11 cellular contexts compared by ENCODE assay signal in the genomic region with DNA sequence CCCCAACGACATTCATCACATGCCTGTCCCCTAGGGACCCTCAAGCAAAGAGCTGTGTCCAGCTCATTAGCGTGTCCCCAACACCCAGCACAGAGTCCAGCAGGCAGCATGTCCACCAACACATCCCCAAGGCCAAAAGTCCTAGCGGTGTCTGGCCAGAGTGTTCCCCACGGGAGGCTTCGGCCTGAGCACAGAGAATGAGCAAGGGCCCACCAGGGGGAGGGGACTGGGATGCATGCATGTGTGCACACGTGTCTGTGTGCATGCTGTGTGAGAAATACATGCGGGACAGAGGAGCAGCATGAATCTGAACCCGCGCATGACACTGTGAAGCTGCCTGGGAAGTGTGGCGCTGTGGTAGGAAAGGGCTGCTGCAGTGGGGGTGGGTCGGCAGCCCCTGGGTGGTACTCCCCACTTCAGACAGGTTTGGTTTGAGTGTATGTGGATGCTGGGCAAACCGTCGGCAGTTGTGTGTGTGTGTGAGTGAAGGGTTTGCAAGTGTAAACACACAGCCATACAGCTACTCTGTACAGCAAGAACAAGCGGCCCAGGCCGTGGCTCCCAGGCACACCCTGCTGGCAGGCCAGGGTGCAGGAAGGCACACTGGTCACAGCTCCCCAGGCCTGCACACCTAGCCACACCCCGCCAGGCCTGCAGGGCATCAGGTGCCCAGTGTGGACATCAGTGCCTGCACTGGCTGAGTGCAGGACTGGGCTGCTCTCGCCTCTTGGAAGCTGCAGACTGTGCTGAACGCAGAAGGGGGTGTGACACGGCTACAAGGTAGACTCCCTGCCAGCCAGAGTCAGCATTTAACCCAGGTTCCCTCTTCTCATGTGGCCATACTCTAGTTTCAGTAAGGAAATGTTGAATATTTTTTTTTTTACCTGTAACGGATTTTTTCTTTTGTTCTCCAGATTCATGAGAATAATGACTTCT. TPM values are rescaled to one million over a fixed set of nuclear protein-coding genes. Genes with fewer than 3 reads are reported as not detected.
DNase-seq lines count a peak whose midpoint lies in the region; ATAC-seq and TF ChIP-seq lines count a peak whose summit lies in the region.
"Had no signal": no experiment of that assay in that cellular context is flagged by ENCODE, and none has a peak within 500 bp of the region (broad histone marks: within the 10 kb centered on the region; RNA-seq: fewer than 3 reads in every experiment).

No MANE protein-coding gene starts in this region.

- H3K27ac ChIP-seq in KMS-11 = peak overlapping the region; percentile 49

- no peak overlapping the region for H2AFZ ChIP-seq in KMS-11 (ENCODE audit: low read depth)

- 0 out of 2 replicates have a peak overlapping the region, but pooled peaks have one; percentile 11 for H3K9ac ChIP-seq in KMS-11

- no peak for ATAC-seq in HG02642 (IDR thresholded peaks at IDR 0.05; ENCODE audit: poor library complexity, unreplicated experiment)
- no peak for ATAC-seq in GM21528 (IDR thresholded peaks at IDR 0.05; ENCODE audit: low FRiP score, unreplicated experiment)

- H3K4me2 ChIP-seq in KMS-11 = peak overlapping the region; percentile 64

- H3K4me1 ChIP-seq in KMS-11 (ENCODE audit: low read depth, poor library complexity, severe bottlenecking) = peaks cover 87% of the 10 kb centered on the region

- no peak; the same call in 1 of the 2 replicates for TF ChIP-seq CTCF in KMS-11 (conservative IDR thresholded peaks at IDR 0.05; ENCODE audit: low read depth, low read length)
- TF ChIP-seq CTCF in neural crest cell (conservative IDR thresholded peaks at IDR 0.05) = peak; percentile 19

- no peaks in the 10 kb centered on the region for H3K36me3 Mint-ChIP-seq in neural crest cell (ENCODE audit: low read depth)

- H3K4me3 Mint-ChIP-seq in neural crest cell = no peak overlapping the region
- H3K4me3 Mint-ChIP-seq: T-helper 1 cell treated with Interleukin-12 subunit alpha and Interleukin-12 subunit beta and Interleukin-4 antibody, amounts not matched to agents 30 μg/mL and 1 μg/mL, for 36 hours had no signal

- H3K27me3 ChIP-seq in KMS-11 (ENCODE audit: insufficient read depth, low read depth) = no peaks in the 10 kb centered on the region

- peak overlapping the region; percentile 62 for H3K27ac Mint-ChIP-seq in neural crest cell (ENCODE audit: unreplicated experiment)
- H3K27ac Mint-ChIP-seq: T-helper 1 cell treated with Interleukin-12 subunit alpha and Interleukin-12 subunit beta and Interleukin-4 antibody, amounts not matched to agents 30 μg/mL and 1 μg/mL, for 36 hours had no signal

- H3K79me2 ChIP-seq in KMS-11 (ENCODE audit: insufficient read depth, low read depth) = no peaks in the 10 kb centered on the region

- no peaks in the 10 kb centered on the region for H3K36me3 ChIP-seq in KMS-11 (ENCODE audit: insufficient read depth)

- H3K4me3 ChIP-seq in KMS-11 (IDR thresholded peaks at IDR 0.05; ENCODE audit: insufficient read depth, low read depth, low read length) = no peak overlapping the region

- H3K27me3 Mint-ChIP-seq in neural crest cell (ENCODE audit: low read depth) = no peaks in the 10 kb centered on the region

- DNase-seq in NCI-H524 (lab: John Stamatoyannopoulos, UW) (peak; percentile 7 to 33), NCI-H524 treated with DMSO at 0.1 percent for 48 hours (lab: John Stamatoyannopoulos, UW) (no peak), T47D (ENCODE audit: low read depth in 1 of 2, low spot score in 1 of 2) (peak; percentile 39 to 65), neural crest cell (ENCODE audit: low read depth, low spot score) (no peak), amniotic stem cell (lab: John Stamatoyannopoulos, UW) (no peak)
- DNase-seq: HCEC 1CT, NCI-H526 treated with DMSO at 0.1 percent for 48 hours had no signal

- in situ Hi-C loops in T47D (cut with HindIII; ENCODE audit: low pct_unique_long_range_greater_than_20kb, low sequenced_read_pairs) = no loop called here

- peaks cover 20% of the 10 kb centered on the region for H3K4me1 Mint-ChIP-seq in neural crest cell

- no peaks in the 10 kb centered on the region for H3K9me3 Mint-ChIP-seq in neural crest cell
- H3K9me3 Mint-ChIP-seq: T-helper 1 cell treated with Interleukin-12 subunit alpha and Interleukin-12 subunit beta and Interleukin-4 antibody, amounts not matched to agents 30 μg/mL and 1 μg/mL, for 36 hours had no signal

- no peaks in the 10 kb centered on the region for H4K20me1 ChIP-seq in KMS-11 (ENCODE audit: insufficient read depth)

RNA-seq across cellular contexts. Expression of gene HES6, which starts 19.5 kb away (rescaled TPM):
- 143 and 152 TPM in 2 replicates for total RNA-seq in neural crest cell

RNA-seq across cellular contexts. Expression of gene PER2, which starts 29.1 kb away (rescaled TPM):
- 8.6 TPM in 2 replicates for total RNA-seq in neural crest cell

RNA-seq across cellular contexts. Expression of gene ILKAP, which starts 55.9 kb away (rescaled TPM):
- total RNA-seq in neural crest cell = 63.2 and 65.8 TPM in 2 replicates

Comparison
In these comparisons a context has a peak if more than half of its experiments do, and no peak if none do; other contexts are left out.
1. DNase-seq: peak in NCI-H524 (2 of 2) and T47D (2 of 2); none in NCI-H524 treated with DMSO at 0.1 percent for 48 hours (single experiment), neural crest cell (single experiment) and amniotic stem cell (single experiment).